Comparison of ENCODE assay signal across 8 cellular contexts in the genomic region with DNA sequence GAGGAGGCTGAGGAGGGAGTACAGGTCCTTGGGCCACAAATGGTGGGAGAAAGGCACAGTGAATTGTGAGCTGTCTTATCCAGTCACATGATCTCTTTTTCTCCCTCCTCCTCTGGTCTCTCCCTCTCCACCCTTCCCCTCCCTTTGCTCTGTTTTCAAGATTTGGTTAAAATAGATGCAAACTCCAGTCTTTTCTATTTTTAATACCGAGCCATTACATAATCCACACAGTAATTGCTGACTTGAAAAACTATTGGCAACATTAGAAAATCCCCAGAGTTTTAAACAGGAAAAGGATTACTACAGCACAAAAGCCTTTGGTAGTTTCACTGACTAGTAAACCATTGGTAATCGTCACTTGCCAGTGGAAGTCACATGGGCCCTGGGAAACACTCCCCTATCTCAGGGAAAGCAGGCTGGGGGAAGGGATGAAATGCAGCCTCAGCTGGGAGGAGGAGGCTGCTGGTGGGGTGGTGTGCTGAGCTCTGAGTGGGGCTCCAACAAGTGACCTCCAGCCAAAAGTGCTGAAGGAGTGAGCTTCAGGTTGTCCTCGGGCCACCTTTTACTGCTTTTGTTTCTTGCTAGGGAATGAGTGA. TPM values are rescaled to one million over a fixed set of nuclear protein-coding genes. Genes with fewer than 3 reads are reported as not detected.
DNase-seq lines count a peak whose midpoint lies in the region; ATAC-seq, FAIRE-seq and TF ChIP-seq lines count a peak whose summit lies in the region.
"Had no signal": no experiment of that assay in that cellular context is flagged by ENCODE, and none has a peak within 500 bp of the region (broad histone marks: within the 10 kb centered on the region; RNA-seq: fewer than 3 reads in every experiment).

No MANE protein-coding gene starts in this region.

- peaks cover 0 to 1% (median 0%) of the 10 kb centered on the region in 3 donors for H3K4me1 Mint-ChIP-seq in IgD-negative memory B cell

- TF ChIP-seq POLR2A in GM12891 (IDR thresholded peaks at IDR 0.05; ENCODE audit: low read depth, low read length), result no peak

- DNase-seq in left lobe of liver (ENCODE audit: low spot score), result no peak
- DNase-seq in effector CD4-positive, alpha-beta T cell, result no peak
- DNase-seq in UCSD-AML1 (lab: John Stamatoyannopoulos, UW; ENCODE audit: unreplicated experiment), result no peak
- no peak for DNase-seq in GM12891 (ENCODE audit: insufficient read length, low spot score)

- ATAC-seq in left lobe of liver, result peak; percentile 48
- ATAC-seq: T-cell had no signal

- peaks cover 10% of the 10 kb centered on the region for H3K36me3 Mint-ChIP-seq in IgD-negative memory B cell

- H3K27ac Mint-ChIP-seq in IgD-negative memory B cell, result peak overlapping the region in 2 of 3 donors; percentile 24 to 76

- H3K27ac ChIP-seq in cingulate gyrus (ENCODE audit: low read depth, low read length), result peak overlapping the region; percentile 88
- peak overlapping the region; percentile 58 for H3K27ac ChIP-seq in temporal lobe (ENCODE audit: low read depth, low read length)

- H3K4me3 Mint-ChIP-seq in IgD-negative memory B cell, result no peak overlapping the region
- H3K4me3 Mint-ChIP-seq: T-cell had no signal

- no peaks in the 10 kb centered on the region for H3K27me3 Mint-ChIP-seq in IgD-negative memory B cell
- H3K27me3 Mint-ChIP-seq: T-cell had no signal

- no peaks in the 10 kb centered on the region for H3K9me3 Mint-ChIP-seq in IgD-negative memory B cell
- H3K9me3 Mint-ChIP-seq: T-cell had no signal

- no peak for FAIRE-seq in GM12891 (lab: Jason Lieb, UNC)

TF ChIP-seq in GM12891, 5 proteins besides CTCF, POLR2A, EP300 and RAD21:
- no peak for TF ChIP-seq POU2F2 (IDR thresholded peaks at IDR 0.05; ENCODE audit: low read depth, low read length)
- TF ChIP-seq TAF1 (IDR thresholded peaks at IDR 0.05; ENCODE audit: low read depth, low read length), result no peak
- TF ChIP-seq PAX5 (IDR thresholded peaks at IDR 0.05; ENCODE audit: insufficient read depth, low read length, severe bottlenecking), result no peak
- TF ChIP-seq SPI1 (IDR thresholded peaks at IDR 0.05; ENCODE audit: low read depth, low read length), result no peak
- no peak for TF ChIP-seq POLR2AphosphoS5 (IDR thresholded peaks at IDR 0.05; ENCODE audit: low read depth, low read length)

RNA-seq across cellular contexts. Expression of a gene that starts 57.4 kb away (rescaled TPM):
- polyA plus RNA-seq in IgD-negative memory B cell, result 123 TPM
- total RNA-seq in left lobe of liver, result 161 TPM
- total RNA-seq in temporal lobe, result 36.6 TPM
- polyA plus RNA-seq in GM12891 (2012; ENCODE audit: low read depth, missing spikeins), result 235 TPM
